ENCODE assay signal across 1 cellular context in the genomic region with DNA sequence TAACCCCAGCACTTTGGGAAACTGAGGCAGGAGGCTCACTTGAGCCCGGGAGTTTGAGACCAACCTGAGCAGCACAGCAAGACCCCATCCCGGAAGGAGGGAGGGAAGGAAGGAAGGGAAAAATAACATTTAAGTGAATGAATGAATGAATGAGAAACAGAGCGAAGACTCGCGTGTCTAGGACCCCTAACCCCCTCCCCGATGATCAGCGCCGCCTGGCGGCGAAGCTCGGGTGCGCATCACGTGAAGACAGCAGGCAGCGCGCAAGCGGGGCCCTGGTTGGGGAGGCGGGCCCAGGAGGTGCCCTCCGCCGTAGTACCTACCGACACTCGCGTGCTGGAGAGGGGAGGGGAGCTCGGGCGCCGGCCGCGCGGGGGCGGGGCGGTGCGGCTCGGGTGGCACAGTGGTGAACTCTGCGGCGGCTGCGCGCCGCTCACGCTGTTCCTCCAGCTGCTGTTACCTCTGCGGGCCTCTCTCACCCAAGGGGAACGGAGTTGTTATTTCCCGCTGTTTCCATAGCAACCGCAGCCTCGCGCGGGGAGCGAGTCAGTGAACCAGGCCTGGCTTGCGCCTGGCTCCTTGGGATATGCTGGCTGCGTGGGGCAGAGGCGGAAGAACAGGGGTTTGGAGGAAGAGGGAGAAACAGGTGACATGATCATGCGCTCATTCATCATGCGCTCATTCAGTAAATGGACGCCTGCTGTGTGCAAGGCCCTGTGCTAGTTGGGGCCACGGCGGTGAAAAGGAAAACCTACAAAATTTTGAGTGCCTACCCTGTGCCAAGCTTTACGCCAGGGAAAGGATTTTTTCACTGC.
TF ChIP-seq lines count a peak whose summit lies in the region.

No MANE protein-coding gene starts in this region.

TF ChIP-seq in K562, 482 proteins besides CTCF, POLR2A, EP300 and RAD21 (continued from another document):
- TF ChIP-seq, protein P1, sequence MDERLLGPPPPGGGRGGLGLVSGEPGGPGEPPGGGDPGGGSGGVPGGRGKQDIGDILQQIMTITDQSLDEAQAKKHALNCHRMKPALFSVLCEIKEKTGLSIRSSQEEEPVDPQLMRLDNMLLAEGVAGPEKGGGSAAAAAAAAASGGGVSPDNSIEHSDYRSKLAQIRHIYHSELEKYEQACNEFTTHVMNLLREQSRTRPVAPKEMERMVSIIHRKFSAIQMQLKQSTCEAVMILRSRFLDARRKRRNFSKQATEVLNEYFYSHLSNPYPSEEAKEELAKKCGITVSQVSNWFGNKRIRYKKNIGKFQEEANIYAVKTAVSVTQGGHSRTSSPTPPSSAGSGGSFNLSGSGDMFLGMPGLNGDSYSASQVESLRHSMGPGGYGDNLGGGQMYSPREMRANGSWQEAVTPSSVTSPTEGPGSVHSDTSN (CRISPR knock-in tag; IDR thresholded peaks at IDR 0.05; ENCODE audit: low read depth) = no peak
- TF ChIP-seq, protein P1 (tag; conservative IDR thresholded peaks at IDR 0.05; ENCODE audit: low read depth) = no peak
- TF ChIP-seq SMARCC2 (IDR thresholded peaks at IDR 0.05; ENCODE audit: low read depth) (no peak), ZNF24 (IDR thresholded peaks at IDR 0.05) (peak; percentile 85), SRF (CRISPR knock-in tag; IDR thresholded peaks at IDR 0.05) (no peak), CAMTA2 (CRISPR knock-in tag; conservative IDR thresholded peaks at IDR 0.05) (no peak), ELF1 (tag; IDR thresholded peaks at IDR 0.05) (no peak), XRCC3 (IDR thresholded peaks at IDR 0.05) (no peak), LEF1 (IDR thresholded peaks at IDR 0.05) (no peak), RBM39 (optimal IDR thresholded peaks at IDR 0.05; ENCODE audit: low read depth, low read length) (no peak), ZKSCAN1 (IDR thresholded peaks at IDR 0.05; ENCODE audit: low read depth, low read length) (no peak), ZC3H11A (IDR thresholded peaks at IDR 0.05; ENCODE audit: low read depth, low read length) (no peak), FOXJ3 (CRISPR knock-in tag; IDR thresholded peaks at IDR 0.05) (no peak), ZFX (CRISPR knock-in tag; IDR thresholded peaks at IDR 0.05) (no peak), TARDBP (IDR thresholded peaks at IDR 0.05) (no peak), CREBBP (IDR thresholded peaks at IDR 0.05; ENCODE audit: low read depth, low read length) (no peak)
- TF ChIP-seq, protein P2, sequence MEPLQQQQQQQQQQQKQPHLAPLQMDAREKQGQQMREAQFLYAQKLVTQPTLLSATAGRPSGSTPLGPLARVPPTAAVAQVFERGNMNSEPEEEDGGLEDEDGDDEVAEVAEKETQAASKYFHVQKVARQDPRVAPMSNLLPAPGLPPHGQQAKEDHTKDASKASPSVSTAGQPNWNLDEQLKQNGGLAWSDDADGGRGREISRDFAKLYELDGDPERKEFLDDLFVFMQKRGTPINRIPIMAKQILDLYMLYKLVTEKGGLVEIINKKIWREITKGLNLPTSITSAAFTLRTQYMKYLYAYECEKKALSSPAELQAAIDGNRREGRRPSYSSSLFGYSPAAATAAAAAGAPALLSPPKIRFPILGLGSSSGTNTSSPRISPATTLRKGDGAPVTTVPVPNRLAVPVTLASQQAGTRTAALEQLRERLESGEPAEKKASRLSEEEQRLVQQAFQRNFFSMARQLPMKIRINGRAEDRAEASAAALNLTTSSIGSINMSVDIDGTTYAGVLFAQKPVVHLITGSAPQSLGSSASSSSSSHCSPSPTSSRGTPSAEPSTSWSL (CRISPR knock-in tag; IDR thresholded peaks at IDR 0.05; ENCODE audit: borderline replicate concordance) = no peak
- TF ChIP-seq, protein P3, sequence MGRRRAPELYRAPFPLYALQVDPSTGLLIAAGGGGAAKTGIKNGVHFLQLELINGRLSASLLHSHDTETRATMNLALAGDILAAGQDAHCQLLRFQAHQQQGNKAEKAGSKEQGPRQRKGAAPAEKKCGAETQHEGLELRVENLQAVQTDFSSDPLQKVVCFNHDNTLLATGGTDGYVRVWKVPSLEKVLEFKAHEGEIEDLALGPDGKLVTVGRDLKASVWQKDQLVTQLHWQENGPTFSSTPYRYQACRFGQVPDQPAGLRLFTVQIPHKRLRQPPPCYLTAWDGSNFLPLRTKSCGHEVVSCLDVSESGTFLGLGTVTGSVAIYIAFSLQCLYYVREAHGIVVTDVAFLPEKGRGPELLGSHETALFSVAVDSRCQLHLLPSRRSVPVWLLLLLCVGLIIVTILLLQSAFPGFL (CRISPR knock-in tag; IDR thresholded peaks at IDR 0.05) = no peak
- TF ChIP-seq, protein P4, sequence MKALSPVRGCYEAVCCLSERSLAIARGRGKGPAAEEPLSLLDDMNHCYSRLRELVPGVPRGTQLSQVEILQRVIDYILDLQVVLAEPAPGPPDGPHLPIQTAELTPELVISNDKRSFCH (CRISPR knock-in tag; IDR thresholded peaks at IDR 0.05) = no peak
- TF ChIP-seq, protein P4 (tag; IDR thresholded peaks at IDR 0.05) = no peak
- TF ChIP-seq, protein P5, sequence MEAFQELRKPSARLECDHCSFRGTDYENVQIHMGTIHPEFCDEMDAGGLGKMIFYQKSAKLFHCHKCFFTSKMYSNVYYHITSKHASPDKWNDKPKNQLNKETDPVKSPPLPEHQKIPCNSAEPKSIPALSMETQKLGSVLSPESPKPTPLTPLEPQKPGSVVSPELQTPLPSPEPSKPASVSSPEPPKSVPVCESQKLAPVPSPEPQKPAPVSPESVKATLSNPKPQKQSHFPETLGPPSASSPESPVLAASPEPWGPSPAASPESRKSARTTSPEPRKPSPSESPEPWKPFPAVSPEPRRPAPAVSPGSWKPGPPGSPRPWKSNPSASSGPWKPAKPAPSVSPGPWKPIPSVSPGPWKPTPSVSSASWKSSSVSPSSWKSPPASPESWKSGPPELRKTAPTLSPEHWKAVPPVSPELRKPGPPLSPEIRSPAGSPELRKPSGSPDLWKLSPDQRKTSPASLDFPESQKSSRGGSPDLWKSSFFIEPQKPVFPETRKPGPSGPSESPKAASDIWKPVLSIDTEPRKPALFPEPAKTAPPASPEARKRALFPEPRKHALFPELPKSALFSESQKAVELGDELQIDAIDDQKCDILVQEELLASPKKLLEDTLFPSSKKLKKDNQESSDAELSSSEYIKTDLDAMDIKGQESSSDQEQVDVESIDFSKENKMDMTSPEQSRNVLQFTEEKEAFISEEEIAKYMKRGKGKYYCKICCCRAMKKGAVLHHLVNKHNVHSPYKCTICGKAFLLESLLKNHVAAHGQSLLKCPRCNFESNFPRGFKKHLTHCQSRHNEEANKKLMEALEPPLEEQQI (IDR thresholded peaks at IDR 0.05) = no peak
